Comparison of ENCODE assay signal across 18 cellular contexts in genomic region chr16:54176376-54176901, GRCh38.
DNase-seq lines count a peak whose midpoint lies in the region; ATAC-seq and TF ChIP-seq lines count a peak whose summit lies in the region.
"Had no signal": no experiment of that assay in that cellular context is flagged by ENCODE, and none has a peak within 500 bp of the region (broad histone marks: within the 10 kb centered on the region; RNA-seq: fewer than 3 reads in every experiment).

No MANE protein-coding gene starts in this region.

- intact Hi-C loops in left colon (cut with DNase I, micrococcal nuclease) = no loop called here

- ATAC-seq in left colon (peak; percentile 30), GM21619 (IDR thresholded peaks at IDR 0.05; ENCODE audit: unreplicated experiment) (no peak), GM18873 (IDR thresholded peaks at IDR 0.05; ENCODE audit: low FRiP score, unreplicated experiment) (no peak)
- ATAC-seq: GM12878, Panc1, T-helper 17 cell had no signal

- H3K4me3 ChIP-seq in HFF-Myc (replicated peaks; ENCODE audit: low read depth, low read length) = no peak overlapping the region
- H3K4me3 ChIP-seq: GM12878 had no signal

- TF ChIP-seq CTCF in 22Rv1 (IDR thresholded peaks at IDR 0.05) (0 out of 2 replicates have a peak, but pooled peaks have one; percentile 12), HFF-Myc (IDR thresholded peaks at IDR 0.05; ENCODE audit: low read depth, low read length, missing control alignments) (no peak)

- no peak overlapping the region for H3K27ac ChIP-seq in 22Rv1
- H3K27ac ChIP-seq: HL-60, parathyroid adenoma had no signal

- DNase-seq in HFF-Myc (ENCODE audit: extremely low read depth, low read depth) (peak; percentile 44), RPMI7951 (ENCODE audit: low read depth) (peak; percentile 29), left colon (no peak), NCI-H526 (lab: John Stamatoyannopoulos, UW) (no peak), activated gamma-delta T cell treated with Interleukin-2 at 50 U/mL for 16 hours (no peak)
- DNase-seq: ACHN; activated CD4-positive, alpha-beta memory T cell treated with anti-CD3 and anti-CD28 coated beads for 36 hours; DMS79; mammary epithelial cell; stimulated activated CD8-positive, alpha-beta memory T cell treated with anti-CD3 and anti-CD28 coated beads, Interleukin-4, amount 100 ng/mL, for 48 hours; T-helper 17 cell had no signal

Comparison
In these comparisons a context has a peak if more than half of its experiments do, and no peak if none do; other contexts are left out.
1. DNase-seq: peak in HFF-Myc (single experiment) and RPMI7951 (single experiment); none in left colon (0 of 2), NCI-H526 (0 of 2) and activated gamma-delta T cell treated with Interleukin-2 at 50 U/mL for 16 hours (single experiment).